27 cellular contexts compared by ENCODE assay signal in the genomic region with DNA sequence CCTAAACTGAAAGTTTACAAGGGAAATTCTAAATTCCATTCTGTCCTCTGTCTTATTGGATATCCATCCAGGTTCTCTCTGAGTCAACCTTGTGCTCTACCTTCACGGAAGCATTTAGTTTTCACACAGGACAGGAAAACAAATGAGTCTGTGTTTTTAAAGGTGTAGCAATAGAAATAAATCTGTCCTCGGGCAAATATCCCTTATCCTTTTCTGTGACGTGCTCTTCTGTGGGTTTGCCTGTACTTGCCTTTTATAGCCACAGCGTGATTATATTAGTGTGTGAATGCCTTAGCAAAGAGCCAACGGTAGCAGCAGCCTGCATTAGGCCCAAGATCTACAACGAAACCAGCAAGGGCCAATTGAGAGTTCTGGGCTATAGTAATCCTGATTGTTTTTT.
"Had no signal": no experiment of that assay in that cellular context is flagged by ENCODE, and none has a peak within 500 bp of the region (broad histone marks: within the 10 kb centered on the region; RNA-seq: fewer than 3 reads in every experiment).

No MANE protein-coding gene starts in this region.

- H3K4me1 Mint-ChIP-seq: activated CD4-positive, alpha-beta T cell treated with anti-CD3 and anti-CD28 coated beads, Interleukin-2, amount 10 ng/mL, durations not matched to agents 24 days and 14 days; activated naive CD8-positive, alpha-beta T cell treated with anti-CD3 and anti-CD28 coated beads, Interleukin-2, amount 50 U/mL, for 24 hours; brain had no signal

- DNase-seq: activated CD4-positive, alpha-beta T cell treated with anti-CD3 and anti-CD28 coated beads, Interleukin-2, amount 10 ng/mL, durations not matched to agents 24 days and 14 days; activated CD4-positive, alpha-beta T cell treated with anti-CD3 and anti-CD28 coated beads, Interleukin-2, amount 50 U/mL, for 4 hours; activated CD8-positive, alpha-beta T cell treated with anti-CD3 and anti-CD28 coated beads, Interleukin-2, amount 10 ng/mL, durations not matched to agents 7 days and 5 days; activated gamma-delta T cell treated with Interleukin-2 at 50 U/mL for 16 hours; activated naive CD4-positive, alpha-beta T cell treated with anti-CD3 and anti-CD28 coated beads for 36 hours; activated naive CD8-positive, alpha-beta T cell treated with anti-CD3 and anti-CD28 coated beads, Interleukin-2, amount 50 U/mL, for 24 hours; activated T-cell treated with anti-CD3 and anti-CD28 coated beads, Interleukin-2, amount 50 U/mL, for 4 hours; anterior cingulate cortex; Karpas-422; KBM-7; NCI-H1105 treated with DMSO at 0.1 percent for 48 hours; NCI-H1436; NCI-H1694; NCI-H1930; NCI-H2081 treated with DMSO at 0.1 percent for 48 hours; NCI-H345; NCI-H524 treated with DMSO at 0.1 percent for 48 hours; NCI-H748 treated with DMSO at 0.1 percent for 48 hours; NK-92 treated with Interleukin-12 subunit alpha and Interleukin-12 subunit beta, amount 100 ng/mL, for 24 hours; PC-3; Peyer's patch; Right ventricle myocardium superior; RPMI8226 had no signal

- H3K27me3 Mint-ChIP-seq: activated CD4-positive, alpha-beta T cell treated with anti-CD3 and anti-CD28 coated beads, Interleukin-2, amount 10 ng/mL, durations not matched to agents 24 days and 14 days; activated naive CD8-positive, alpha-beta T cell treated with anti-CD3 and anti-CD28 coated beads, Interleukin-2, amount 50 U/mL, for 24 hours had no signal

- H3K4me3 Mint-ChIP-seq: activated CD4-positive, alpha-beta T cell treated with anti-CD3 and anti-CD28 coated beads, Interleukin-2, amount 10 ng/mL, durations not matched to agents 24 days and 14 days; activated CD8-positive, alpha-beta T cell treated with anti-CD3 and anti-CD28 coated beads, Interleukin-2, amount 10 ng/mL, durations not matched to agents 7 days and 5 days; activated naive CD4-positive, alpha-beta T cell treated with anti-CD3 and anti-CD28 coated beads for 36 hours; activated naive CD8-positive, alpha-beta T cell treated with anti-CD3 and anti-CD28 coated beads, Interleukin-2, amount 50 U/mL, for 24 hours; activated T-cell treated with anti-CD3 and anti-CD28 coated beads, Interleukin-2, amount 50 U/mL, for 4 hours; activated T-helper 1 cell treated with anti-CD3 and anti-CD28 coated beads, Interleukin-12 subunit alpha, Interleukin-12 subunit beta, Interleukin-2, Interleukin-4 antibody, amounts not matched to agents 30 ng/mL and 10 ng/mL and 1 ng/mL, durations not matched to agents 14 hours and 24 hours and 36 hours; brain; T-helper 2 cell treated with Interferon-gamma antibody and Interleukin-4, amounts not matched to agents 5 μg/mL and 100 μg/mL, for 36 hours had no signal

- H3K9me3 ChIP-seq: Peyer's patch had no signal

- H3K27ac Mint-ChIP-seq: activated CD4-positive, alpha-beta T cell treated with anti-CD3 and anti-CD28 coated beads, Interleukin-2, amount 10 ng/mL, durations not matched to agents 24 days and 14 days; activated CD8-positive, alpha-beta T cell treated with anti-CD3 and anti-CD28 coated beads, Interleukin-2, amount 10 ng/mL, durations not matched to agents 7 days and 5 days; activated naive CD4-positive, alpha-beta T cell treated with anti-CD3 and anti-CD28 coated beads for 36 hours; activated naive CD4-positive, alpha-beta T cell treated with anti-CD3 and anti-CD28 coated beads, Interleukin-2, amount 50 U/mL, for 72 hours; activated naive CD8-positive, alpha-beta T cell treated with anti-CD3 and anti-CD28 coated beads, Interleukin-2, amount 50 U/mL, for 24 hours; activated T-helper 1 cell treated with anti-CD3 and anti-CD28 coated beads, Interleukin-12 subunit alpha, Interleukin-12 subunit beta, Interleukin-2, Interleukin-4 antibody, amounts not matched to agents 30 ng/mL and 10 ng/mL and 1 ng/mL, durations not matched to agents 14 hours and 24 hours and 36 hours; brain; T-helper 2 cell treated with Interferon-gamma antibody and Interleukin-4, amounts not matched to agents 5 μg/mL and 100 μg/mL, for 36 hours had no signal

- H3K36me3 Mint-ChIP-seq: activated naive CD4-positive, alpha-beta T cell treated with anti-CD3 and anti-CD28 coated beads, Interleukin-2, amount 50 U/mL, for 72 hours; brain had no signal

- ATAC-seq: activated CD8-positive, alpha-beta T cell treated with anti-CD3 and anti-CD28 coated beads, Interleukin-2, amount 10 ng/mL, durations not matched to agents 7 days and 5 days; activated naive CD4-positive, alpha-beta T cell treated with anti-CD3 and anti-CD28 coated beads, Interleukin-2, amount 50 U/mL, for 72 hours; activated naive CD8-positive, alpha-beta T cell treated with anti-CD3 and anti-CD28 coated beads, Interleukin-2, amount 50 U/mL, for 24 hours; activated T-cell treated with anti-CD3 and anti-CD28 coated beads, Interleukin-2, amount 50 U/mL, for 4 hours; PC-3 had no signal
